In the genomic region with DNA sequence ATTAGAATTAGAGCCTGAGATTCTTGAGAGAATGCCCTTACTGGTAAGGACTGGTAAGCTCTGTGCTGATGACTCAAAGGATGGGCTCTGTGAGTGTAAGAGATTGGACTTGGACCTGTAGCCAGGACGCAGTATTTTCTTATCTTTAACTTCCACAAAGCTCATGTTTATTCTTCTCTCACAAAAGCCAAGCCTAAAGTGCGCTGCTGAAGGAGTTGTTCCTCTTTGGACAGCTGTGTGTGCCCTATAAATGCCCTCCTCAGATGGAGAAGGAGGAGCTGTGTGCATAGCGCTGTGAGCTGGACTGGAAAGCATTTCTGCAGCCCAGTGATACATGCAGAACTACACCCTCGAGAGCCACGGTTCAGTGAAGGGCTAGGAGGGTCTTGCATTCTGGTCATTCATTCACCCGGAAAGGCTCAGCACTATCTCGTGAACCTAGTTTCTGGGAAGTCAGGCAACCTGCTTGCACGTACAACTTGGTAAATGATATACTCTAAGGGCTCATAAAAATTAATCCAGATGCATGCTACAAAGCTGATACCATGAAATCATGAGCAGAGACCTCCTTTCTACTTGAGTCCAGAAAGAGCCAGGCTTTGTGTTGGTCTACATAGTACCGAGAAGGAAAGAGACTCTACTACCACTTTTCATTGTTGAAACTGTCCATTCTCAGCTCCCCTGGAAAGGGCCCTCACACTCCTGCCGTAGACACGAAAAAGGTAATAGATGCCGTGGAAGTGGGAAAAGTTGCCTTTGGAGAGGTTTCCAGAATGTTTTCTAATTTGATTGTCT, we compare ENCODE assay signal across 9 cellular contexts.
DNase-seq lines count a peak whose midpoint lies in the region; ATAC-seq and TF ChIP-seq lines count a peak whose summit lies in the region.
"Had no signal": no experiment of that assay in that cellular context is flagged by ENCODE, and none has a peak within 500 bp of the region (broad histone marks: within the 10 kb centered on the region; RNA-seq: fewer than 3 reads in every experiment).

No MANE protein-coding gene starts in this region.

- H3K36me3 ChIP-seq in Caco-2 (ENCODE audit: control insufficient read depth, insufficient read depth, low read length), result no peaks in the 10 kb centered on the region
- H3K36me3 ChIP-seq: cardiac muscle cell had no signal

- peak overlapping the region; percentile 82 for H3K27ac Mint-ChIP-seq in Caco-2 (ENCODE audit: unreplicated experiment)
- no peak overlapping the region for H3K27ac Mint-ChIP-seq in activated naive CD4-positive, alpha-beta T cell treated with anti-CD3 and anti-CD28 coated beads for 36 hours

- peak overlapping the region; percentile 5 for H3K27ac ChIP-seq in epithelial cell of prostate
- H3K27ac ChIP-seq: cardiac muscle cell had no signal

- H3K4me1 Mint-ChIP-seq in Caco-2 (ENCODE audit: low read depth, unreplicated experiment), result peaks cover 6% of the 10 kb centered on the region
- peaks cover 3% of the 10 kb centered on the region for H3K4me1 Mint-ChIP-seq in activated naive CD4-positive, alpha-beta T cell treated with anti-CD3 and anti-CD28 coated beads for 36 hours (ENCODE audit: low read depth)

- H3K9me3 ChIP-seq in Caco-2, result no peaks in the 10 kb centered on the region

- H3K4me3 Mint-ChIP-seq in Caco-2 (ENCODE audit: unreplicated experiment), result peak overlapping the region; percentile 68
- H3K4me3 Mint-ChIP-seq in activated naive CD4-positive, alpha-beta T cell treated with anti-CD3 and anti-CD28 coated beads for 36 hours, result no peak overlapping the region

- peak overlapping the region; percentile 34 for H3K4me3 ChIP-seq in Caco-2 (ENCODE audit: low read depth, low read length)
- H3K4me3 ChIP-seq: cardiac muscle cell had no signal

- H3K4me1 ChIP-seq in Caco-2, result peaks cover 30% of the 10 kb centered on the region

- peaks cover 6% of the 10 kb centered on the region for H3K36me3 Mint-ChIP-seq in Caco-2 (ENCODE audit: insufficient read depth, unreplicated experiment)
- H3K36me3 Mint-ChIP-seq in activated naive CD4-positive, alpha-beta T cell treated with anti-CD3 and anti-CD28 coated beads for 36 hours (ENCODE audit: low read depth), result no peaks in the 10 kb centered on the region

- POLR2A ChIA-PET in Caco-2 (lab: Charles Lee), result interaction anchor here (0.5 to 1.5 kb wide), 8 partner anchors 36 to 123 kb away, joined by 3 to 11 read pairs (median 4); partner anchors contain the start of gene TBL1XR1

- intact Hi-C loops in Caco-2 (cut with micrococcal nuclease; ENCODE audit: unreplicated experiment), result loop anchor here (1.0 kb wide), 5 partner anchors 14 to 372 kb away; no protein-coding TSS in a partner anchor
- intact Hi-C loops in sciatic nerve (cut with DNase I), result no loop called here
- intact Hi-C loops in activated naive CD4-positive, alpha-beta T cell treated with anti-CD3 and anti-CD28 coated beads for 36 hours (cut with micrococcal nuclease), result no loop called here
- intact Hi-C loops in posterior vena cava (cut with DNase I), result no loop called here

- DNase-seq in Caco-2 (peak; percentile 79 to 95), LoVo (ENCODE audit: low spot score) (peak; percentile 76), epithelial cell of prostate (ENCODE audit: low read depth, low spot score) (no peak), sciatic nerve (ENCODE audit: low spot score) (peak; percentile 65), posterior vena cava (ENCODE audit: low spot score) (no peak)
- no peak for DNase-seq in activated naive CD4-positive, alpha-beta T cell treated with anti-CD3 and anti-CD28 coated beads for 36 hours

- no peaks in the 10 kb centered on the region for H3K27me3 Mint-ChIP-seq in Caco-2 (ENCODE audit: insufficient read depth, unreplicated experiment)
- no peaks in the 10 kb centered on the region for H3K27me3 Mint-ChIP-seq in activated naive CD4-positive, alpha-beta T cell treated with anti-CD3 and anti-CD28 coated beads for 36 hours (ENCODE audit: low read depth)

- TSS peak; percentile 99 for BruUV-seq in Caco-2 (replicated peaks; lab: Mats Ljungman, UMichigan)

- no peak for TF ChIP-seq CTCF in Caco-2 (IDR thresholded peaks at IDR 0.05; ENCODE audit: insufficient read depth in 1 of 2, low read depth in 1 of 2, low read length in 1 of 2, severe bottlenecking in 1 of 2, unreplicated experiment in 1 of 2)

- CTCF ChIA-PET in Caco-2 (lab: Charles Lee), result interaction anchor here (0.5 to 1.4 kb wide), 2 partner anchors 39 to 169 kb away, joined by 4 read pairs; no protein-coding TSS in a partner anchor
- CTCF ChIA-PET in activated naive CD4-positive, alpha-beta T cell treated with anti-CD3 and anti-CD28 coated beads for 36 hours (lab: Charles Lee), result interaction anchor here (0.7 kb wide), 1 partner anchor 926 kb away, joined by 3 read pairs; no protein-coding TSS in a partner anchor

- ATAC-seq in GM21447 (IDR thresholded peaks at IDR 0.05; ENCODE audit: unreplicated experiment), result peak; percentile 91
- peak; percentile 90 for ATAC-seq in sciatic nerve
- ATAC-seq in SK-N-SH treated with all-trans-retinoic acid at 6 μM for 48 hours, result no peak; the same call in 2 of the 3 replicates

- no peaks in the 10 kb centered on the region for H3K27me3 ChIP-seq in Caco-2 (replicated peaks; ENCODE audit: control insufficient read depth, insufficient read depth, low read length)
- H3K27me3 ChIP-seq: cardiac muscle cell had no signal

- no peaks in the 10 kb centered on the region for H3K9me3 Mint-ChIP-seq in Caco-2 (ENCODE audit: unreplicated experiment)
- H3K9me3 Mint-ChIP-seq in activated naive CD4-positive, alpha-beta T cell treated with anti-CD3 and anti-CD28 coated beads for 36 hours, result no peaks in the 10 kb centered on the region

TF ChIP-seq in SK-N-SH treated with all-trans-retinoic acid at 6 μM for 48 hours, 23 proteins besides CTCF, POLR2A, EP300 and RAD21 (continues in another document):
- TF ChIP-seq, protein P1, sequence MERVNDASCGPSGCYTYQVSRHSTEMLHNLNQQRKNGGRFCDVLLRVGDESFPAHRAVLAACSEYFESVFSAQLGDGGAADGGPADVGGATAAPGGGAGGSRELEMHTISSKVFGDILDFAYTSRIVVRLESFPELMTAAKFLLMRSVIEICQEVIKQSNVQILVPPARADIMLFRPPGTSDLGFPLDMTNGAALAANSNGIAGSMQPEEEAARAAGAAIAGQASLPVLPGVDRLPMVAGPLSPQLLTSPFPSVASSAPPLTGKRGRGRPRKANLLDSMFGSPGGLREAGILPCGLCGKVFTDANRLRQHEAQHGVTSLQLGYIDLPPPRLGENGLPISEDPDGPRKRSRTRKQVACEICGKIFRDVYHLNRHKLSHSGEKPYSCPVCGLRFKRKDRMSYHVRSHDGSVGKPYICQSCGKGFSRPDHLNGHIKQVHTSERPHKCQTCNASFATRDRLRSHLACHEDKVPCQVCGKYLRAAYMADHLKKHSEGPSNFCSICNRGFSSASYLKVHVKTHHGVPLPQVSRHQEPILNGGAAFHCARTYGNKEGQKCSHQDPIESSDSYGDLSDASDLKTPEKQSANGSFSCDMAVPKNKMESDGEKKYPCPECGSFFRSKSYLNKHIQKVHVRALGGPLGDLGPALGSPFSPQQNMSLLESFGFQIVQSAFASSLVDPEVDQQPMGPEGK (CRISPR knock-in tag; IDR thresholded peaks at IDR 0.05; ENCODE audit: borderline replicate concordance), result no peak
- TF ChIP-seq CSDC2 (CRISPR knock-in tag; IDR thresholded peaks at IDR 0.05) (no peak), OSR1 (CRISPR knock-in tag; IDR thresholded peaks at IDR 0.05) (no peak), SNAI2 (CRISPR knock-in tag; IDR thresholded peaks at IDR 0.05) (no peak), TOX (CRISPR knock-in tag; IDR thresholded peaks at IDR 0.05; ENCODE audit: borderline replicate concordance) (no peak), ZFP30 (CRISPR knock-in tag; IDR thresholded peaks at IDR 0.05) (no peak), ZFP3 (CRISPR knock-in tag; IDR thresholded peaks at IDR 0.05) (no peak), ZNF70 (CRISPR knock-in tag; IDR thresholded peaks at IDR 0.05) (no peak)
- TF ChIP-seq, protein P2, sequence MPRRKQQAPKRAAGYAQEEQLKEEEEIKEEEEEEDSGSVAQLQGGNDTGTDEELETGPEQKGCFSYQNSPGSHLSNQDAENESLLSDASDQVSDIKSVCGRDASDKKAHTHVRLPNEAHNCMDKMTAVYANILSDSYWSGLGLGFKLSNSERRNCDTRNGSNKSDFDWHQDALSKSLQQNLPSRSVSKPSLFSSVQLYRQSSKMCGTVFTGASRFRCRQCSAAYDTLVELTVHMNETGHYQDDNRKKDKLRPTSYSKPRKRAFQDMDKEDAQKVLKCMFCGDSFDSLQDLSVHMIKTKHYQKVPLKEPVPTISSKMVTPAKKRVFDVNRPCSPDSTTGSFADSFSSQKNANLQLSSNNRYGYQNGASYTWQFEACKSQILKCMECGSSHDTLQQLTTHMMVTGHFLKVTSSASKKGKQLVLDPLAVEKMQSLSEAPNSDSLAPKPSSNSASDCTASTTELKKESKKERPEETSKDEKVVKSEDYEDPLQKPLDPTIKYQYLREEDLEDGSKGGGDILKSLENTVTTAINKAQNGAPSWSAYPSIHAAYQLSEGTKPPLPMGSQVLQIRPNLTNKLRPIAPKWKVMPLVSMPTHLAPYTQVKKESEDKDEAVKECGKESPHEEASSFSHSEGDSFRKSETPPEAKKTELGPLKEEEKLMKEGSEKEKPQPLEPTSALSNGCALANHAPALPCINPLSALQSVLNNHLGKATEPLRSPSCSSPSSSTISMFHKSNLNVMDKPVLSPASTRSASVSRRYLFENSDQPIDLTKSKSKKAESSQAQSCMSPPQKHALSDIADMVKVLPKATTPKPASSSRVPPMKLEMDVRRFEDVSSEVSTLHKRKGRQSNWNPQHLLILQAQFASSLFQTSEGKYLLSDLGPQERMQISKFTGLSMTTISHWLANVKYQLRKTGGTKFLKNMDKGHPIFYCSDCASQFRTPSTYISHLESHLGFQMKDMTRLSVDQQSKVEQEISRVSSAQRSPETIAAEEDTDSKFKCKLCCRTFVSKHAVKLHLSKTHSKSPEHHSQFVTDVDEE (CRISPR knock-in tag; IDR thresholded peaks at IDR 0.05), result no peak
- TF ChIP-seq, protein P3, sequence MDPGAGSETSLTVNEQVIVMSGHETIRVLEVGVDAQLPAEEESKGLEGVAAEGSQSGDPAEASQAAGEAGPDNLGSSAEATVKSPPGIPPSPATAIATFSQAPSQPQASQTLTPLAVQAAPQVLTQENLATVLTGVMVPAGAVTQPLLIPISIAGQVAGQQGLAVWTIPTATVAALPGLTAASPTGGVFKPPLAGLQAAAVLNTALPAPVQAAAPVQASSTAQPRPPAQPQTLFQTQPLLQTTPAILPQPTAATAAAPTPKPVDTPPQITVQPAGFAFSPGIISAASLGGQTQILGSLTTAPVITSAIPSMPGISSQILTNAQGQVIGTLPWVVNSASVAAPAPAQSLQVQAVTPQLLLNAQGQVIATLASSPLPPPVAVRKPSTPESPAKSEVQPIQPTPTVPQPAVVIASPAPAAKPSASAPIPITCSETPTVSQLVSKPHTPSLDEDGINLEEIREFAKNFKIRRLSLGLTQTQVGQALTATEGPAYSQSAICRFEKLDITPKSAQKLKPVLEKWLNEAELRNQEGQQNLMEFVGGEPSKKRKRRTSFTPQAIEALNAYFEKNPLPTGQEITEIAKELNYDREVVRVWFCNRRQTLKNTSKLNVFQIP (CRISPR knock-in tag; IDR thresholded peaks at IDR 0.05; ENCODE audit: borderline replicate concordance, low read depth), result no peak

Comparison
In these comparisons a context has a peak if more than half of its experiments do, and no peak if none do; other contexts are left out.
1. DNase-seq: peak in Caco-2 (2 of 2), LoVo (single experiment) and sciatic nerve (single experiment); none in epithelial cell of prostate (single experiment), activated naive CD4-positive, alpha-beta T cell treated with anti-CD3 and anti-CD28 coated beads for 36 hours (single experiment) and posterior vena cava (single experiment).